In the genomic region with DNA sequence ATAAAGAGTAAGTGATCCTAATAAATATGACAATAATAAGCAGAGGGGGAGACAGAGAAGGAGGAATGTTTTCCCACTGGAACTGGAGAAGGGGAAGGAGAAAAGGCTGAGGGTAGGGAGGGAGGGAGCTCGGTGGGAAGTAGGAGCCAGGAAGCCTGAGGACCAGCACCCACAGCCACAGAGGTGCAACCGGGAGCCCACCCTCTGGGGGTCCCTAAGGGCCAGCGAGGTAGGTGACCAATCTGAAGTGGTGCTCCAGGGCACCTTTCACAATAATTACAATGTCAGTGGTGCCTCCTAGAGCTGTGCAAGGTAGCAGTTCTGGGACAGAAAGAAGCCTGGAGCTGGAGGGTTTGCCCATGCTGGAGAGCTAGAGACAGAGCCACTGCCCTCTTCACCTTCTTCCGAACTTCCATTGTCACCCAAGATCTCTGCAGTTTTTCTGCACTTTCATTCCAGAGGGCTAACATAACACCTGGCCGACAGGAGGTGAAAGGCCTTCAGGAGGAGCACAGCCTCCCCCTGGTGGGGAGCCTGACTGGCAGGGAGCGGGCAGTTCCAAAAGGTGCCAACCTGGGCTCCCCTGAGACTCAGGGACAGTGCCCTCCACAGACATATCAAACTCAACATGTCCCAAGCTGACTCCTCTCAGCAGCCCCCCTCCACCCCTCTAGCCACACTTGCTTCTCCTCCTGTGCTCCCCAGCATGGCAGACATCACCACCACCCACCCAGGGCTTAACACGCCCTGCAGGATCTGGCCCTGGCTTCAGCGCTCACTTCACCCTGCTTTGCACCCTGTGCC, we compare ENCODE assay signal across 8 cellular contexts. TPM values are rescaled to one million over a fixed set of nuclear protein-coding genes. Genes with fewer than 3 reads are reported as not detected.
DNase-seq lines count a peak whose midpoint lies in the region; ATAC-seq, FAIRE-seq and TF ChIP-seq lines count a peak whose summit lies in the region.

No MANE protein-coding gene starts in this region.

- peaks cover 10% of the 10 kb centered on the region for H3K4me1 Mint-ChIP-seq in activated CD4-positive, alpha-beta T cell treated with anti-CD3 and anti-CD28 coated beads, Interleukin-2, amount 10 ng/mL, durations not matched to agents 24 days and 14 days
- peaks cover 10% of the 10 kb centered on the region for H3K4me1 Mint-ChIP-seq in activated T-helper 2 cell treated with anti-CD3 and anti-CD28 coated beads, Interferon-gamma antibody, Interleukin-2, Interleukin-4, amounts not matched to agents 10 μg/mL and 5 μg/mL and 100 μg/mL, durations not matched to agents 14 hours and 24 hours and 36 hours (ENCODE audit: low read depth)

- FAIRE-seq in keratinocyte (lab: Jason Lieb, UNC), result no peak

- in situ Hi-C loops in ACHN (cut with HindIII; ENCODE audit: low pct_ligation_motif_present, low pct_unique_long_range_greater_than_20kb, low sequenced_read_pairs), result loop anchor here (25.0 kb wide), 1 partner anchor 193 kb away; no protein-coding TSS in a partner anchor

- H3K4me1 ChIP-seq in keratinocyte (ENCODE audit: control insufficient read depth, extremely low read depth, insufficient read depth, low read length), result peaks cover 12% of the 10 kb centered on the region

- no peaks in the 10 kb centered on the region for H3K9me1 ChIP-seq in keratinocyte (ENCODE audit: control insufficient read depth, extremely low read depth, insufficient read depth, low read length)

- H3K27me3 Mint-ChIP-seq in activated CD4-positive, alpha-beta T cell treated with anti-CD3 and anti-CD28 coated beads, Interleukin-2, amount 10 ng/mL, durations not matched to agents 24 days and 14 days, result peaks cover 6% of the 10 kb centered on the region
- peaks cover 1% of the 10 kb centered on the region for H3K27me3 Mint-ChIP-seq in activated T-helper 2 cell treated with anti-CD3 and anti-CD28 coated beads, Interferon-gamma antibody, Interleukin-2, Interleukin-4, amounts not matched to agents 10 μg/mL and 5 μg/mL and 100 μg/mL, durations not matched to agents 14 hours and 24 hours and 36 hours (ENCODE audit: low read depth)

- no peak overlapping the region for H3K4me3 Mint-ChIP-seq in activated CD4-positive, alpha-beta T cell treated with anti-CD3 and anti-CD28 coated beads, Interleukin-2, amount 10 ng/mL, durations not matched to agents 24 days and 14 days
- no peak overlapping the region for H3K4me3 Mint-ChIP-seq in activated T-helper 2 cell treated with anti-CD3 and anti-CD28 coated beads, Interferon-gamma antibody, Interleukin-2, Interleukin-4, amounts not matched to agents 10 μg/mL and 5 μg/mL and 100 μg/mL, durations not matched to agents 14 hours and 24 hours and 36 hours (ENCODE audit: low read depth)

- no peak overlapping the region for H3K4me3 ChIP-seq in keratinocyte (ENCODE audit: control insufficient read depth in 2 of 3, extremely low read depth in 1 of 3, insufficient read depth in 2 of 3, low read depth in 1 of 3, low read length in 3 of 3)

- H3K36me3 Mint-ChIP-seq in activated CD4-positive, alpha-beta T cell treated with anti-CD3 and anti-CD28 coated beads, Interleukin-2, amount 10 ng/mL, durations not matched to agents 24 days and 14 days (ENCODE audit: low read depth), result peaks cover 5% of the 10 kb centered on the region
- peaks cover 2% of the 10 kb centered on the region for H3K36me3 Mint-ChIP-seq in activated T-helper 2 cell treated with anti-CD3 and anti-CD28 coated beads, Interferon-gamma antibody, Interleukin-2, Interleukin-4, amounts not matched to agents 10 μg/mL and 5 μg/mL and 100 μg/mL, durations not matched to agents 14 hours and 24 hours and 36 hours (ENCODE audit: low read depth)

- no peak overlapping the region for H2AFZ ChIP-seq in keratinocyte (ENCODE audit: control insufficient read depth, low read length)

- H3K4me2 ChIP-seq in keratinocyte (ENCODE audit: control insufficient read depth, extremely low read depth, insufficient read depth, low read depth, low read length), result no peak overlapping the region

- H3K79me2 ChIP-seq in keratinocyte (ENCODE audit: control insufficient read depth, insufficient read depth, low read length), result peaks cover 7% of the 10 kb centered on the region

- H3K9me3 ChIP-seq in keratinocyte (ENCODE audit: control insufficient read depth, low read depth, low read length), result no peaks in the 10 kb centered on the region

- TF ChIP-seq CTCF in GM12873 (IDR thresholded peaks at IDR 0.05; ENCODE audit: insufficient read depth, low read depth, low read length, missing control alignments) (peak; percentile 63), keratinocyte (optimal IDR thresholded peaks at IDR 0.05 in 1 of 3, IDR thresholded peaks at IDR 0.05 in 1 of 3, conservative IDR thresholded peaks at IDR 0.05 in 1 of 3; ENCODE audit: extremely low read depth in 1 of 3, insufficient read depth in 2 of 3, low read length in 3 of 3) (peak; percentile 61 to 84 (median 75))

- no peak overlapping the region for H3K27ac Mint-ChIP-seq in activated CD4-positive, alpha-beta T cell treated with anti-CD3 and anti-CD28 coated beads, Interleukin-2, amount 10 ng/mL, durations not matched to agents 24 days and 14 days
- no peak overlapping the region for H3K27ac Mint-ChIP-seq in activated T-helper 2 cell treated with anti-CD3 and anti-CD28 coated beads, Interferon-gamma antibody, Interleukin-2, Interleukin-4, amounts not matched to agents 10 μg/mL and 5 μg/mL and 100 μg/mL, durations not matched to agents 14 hours and 24 hours and 36 hours

- H3K27ac ChIP-seq in keratinocyte (ENCODE audit: control insufficient read depth, insufficient read depth, low read length), result no peak overlapping the region

- dilution Hi-C loops in keratinocyte (cut with MboI; ENCODE audit: extremely low pct_ligation_motif_present, low sequenced_read_pairs), result no loop called here

- H3K9ac ChIP-seq in keratinocyte (ENCODE audit: control insufficient read depth, extremely low read depth, insufficient read depth, low read length), result no peak overlapping the region

- intact Hi-C loops in activated CD4-positive, alpha-beta T cell treated with anti-CD3 and anti-CD28 coated beads, Interleukin-2, amount 10 ng/mL, durations not matched to agents 24 days and 14 days (cut with micrococcal nuclease), result no loop called here
- intact Hi-C loops in activated T-helper 2 cell treated with anti-CD3 and anti-CD28 coated beads, Interferon-gamma antibody, Interleukin-2, Interleukin-4, amounts not matched to agents 10 μg/mL and 5 μg/mL and 100 μg/mL, durations not matched to agents 14 hours and 24 hours and 36 hours (cut with micrococcal nuclease), result no loop called here

- H3K9me3 Mint-ChIP-seq in activated CD4-positive, alpha-beta T cell treated with anti-CD3 and anti-CD28 coated beads, Interleukin-2, amount 10 ng/mL, durations not matched to agents 24 days and 14 days, result no peaks in the 10 kb centered on the region
- H3K9me3 Mint-ChIP-seq in activated T-helper 2 cell treated with anti-CD3 and anti-CD28 coated beads, Interferon-gamma antibody, Interleukin-2, Interleukin-4, amounts not matched to agents 10 μg/mL and 5 μg/mL and 100 μg/mL, durations not matched to agents 14 hours and 24 hours and 36 hours, result no peaks in the 10 kb centered on the region

- ATAC-seq in GM18498 (IDR thresholded peaks at IDR 0.05; ENCODE audit: unreplicated experiment), result no peak

- DNase-seq in ACHN (peak; percentile 41), keratinocyte (ENCODE audit: low read depth, low spot score) (no peak), GM03348 (ENCODE audit: low spot score) (no peak), NCI-H1048 (lab: John Stamatoyannopoulos, UW) (no peak)
- peak; percentile 73 for DNase-seq in activated CD4-positive, alpha-beta T cell treated with anti-CD3 and anti-CD28 coated beads, Interleukin-2, amount 10 ng/mL, durations not matched to agents 24 days and 14 days
- no peak for DNase-seq in activated T-helper 2 cell treated with anti-CD3 and anti-CD28 coated beads, Interferon-gamma antibody, Interleukin-2, Interleukin-4, amounts not matched to agents 10 μg/mL and 5 μg/mL and 100 μg/mL, durations not matched to agents 14 hours and 24 hours and 36 hours (ENCODE audit: low spot score)

- H3K27me3 ChIP-seq in keratinocyte (ENCODE audit: control insufficient read depth, extremely low read depth, insufficient read depth, low read length), result no peaks in the 10 kb centered on the region

- H4K20me1 ChIP-seq in keratinocyte (ENCODE audit: control insufficient read depth, extremely low read depth, insufficient read depth, low read length), result no peaks in the 10 kb centered on the region

- no peaks in the 10 kb centered on the region for H3K36me3 ChIP-seq in keratinocyte (ENCODE audit: control insufficient read depth in 2 of 2, extremely low read depth in 1 of 2, insufficient read depth in 2 of 2, low read length in 2 of 2)

RNA-seq across cellular contexts. Expression of a gene that starts 4.0 kb away (rescaled TPM):
- total RNA-seq in activated CD4-positive, alpha-beta T cell treated with anti-CD3 and anti-CD28 coated beads, Interleukin-2, amount 10 ng/mL, durations not matched to agents 24 days and 14 days, result 67.1 and 75.3 TPM in 2 replicates
- polyA plus RNA-seq in keratinocyte, result 50.2 to 64.8 TPM (median 61.6 TPM) in 3 replicates
- polyA plus RNA-seq in keratinocyte (2011; ENCODE audit: low read depth), result 66.6 TPM
- polyA plus RNA-seq in keratinocyte (2011; cell fraction: cytosol; rRNA removed), result 47.6 and 70.8 TPM in 2 replicates
- 63.8 and 71.8 TPM in 2 replicates for polyA plus RNA-seq in keratinocyte (2011; cell fraction: nucleus; rRNA removed)
- polyA plus RNA-seq in keratinocyte (2012; ENCODE audit: low replicate concordance), result 57.3 and 60.0 TPM in 2 replicates
- polyA minus RNA-seq in keratinocyte, result 44.2 to 62.5 TPM (median 56.9 TPM) in 3 replicates
- polyA minus RNA-seq in keratinocyte (2011; cell fraction: cytosol; rRNA and poly(A)+ RNA removed), result 28.8 TPM
- polyA minus RNA-seq in keratinocyte (2011; cell fraction: nucleus; rRNA and poly(A)+ RNA removed), result 24.9 and 46.2 TPM in 2 replicates
- total RNA-seq in activated T-helper 2 cell treated with anti-CD3 and anti-CD28 coated beads, Interferon-gamma antibody, Interleukin-2, Interleukin-4, amounts not matched to agents 10 μg/mL and 5 μg/mL and 100 μg/mL, durations not matched to agents 14 hours and 24 hours and 36 hours, result 85.8 and 86.5 TPM in 2 replicates

RNA-seq across cellular contexts. Expression of a gene that starts 53.9 kb away (rescaled TPM):
- total RNA-seq in activated CD4-positive, alpha-beta T cell treated with anti-CD3 and anti-CD28 coated beads, Interleukin-2, amount 10 ng/mL, durations not matched to agents 24 days and 14 days, result 41.0 and 43.8 TPM in 2 replicates
- polyA plus RNA-seq in keratinocyte, result 24.6 to 31.8 TPM (median 28.9 TPM) in 3 replicates
- polyA plus RNA-seq in keratinocyte (2011; ENCODE audit: low read depth), result 44.3 TPM
- 21.7 and 22.0 TPM in 2 replicates for polyA plus RNA-seq in keratinocyte (2011; cell fraction: cytosol; rRNA removed)
- polyA plus RNA-seq in keratinocyte (2011; cell fraction: nucleus; rRNA removed), result 69.0 and 72.7 TPM in 2 replicates
- 20.3 and 21.5 TPM in 2 replicates for polyA plus RNA-seq in keratinocyte (2012; ENCODE audit: low replicate concordance)
- 35.9 to 39.9 TPM (median 38.2 TPM) in 3 replicates for polyA minus RNA-seq in keratinocyte
- polyA minus RNA-seq in keratinocyte (2011; cell fraction: cytosol; rRNA and poly(A)+ RNA removed), result 17.8 TPM
- polyA minus RNA-seq in keratinocyte (2011; cell fraction: nucleus; rRNA and poly(A)+ RNA removed), result 39.6 and 53.4 TPM in 2 replicates
- total RNA-seq in activated T-helper 2 cell treated with anti-CD3 and anti-CD28 coated beads, Interferon-gamma antibody, Interleukin-2, Interleukin-4, amounts not matched to agents 10 μg/mL and 5 μg/mL and 100 μg/mL, durations not matched to agents 14 hours and 24 hours and 36 hours, result 37.4 and 39.1 TPM in 2 replicates

Comparison
In these comparisons a context has a peak if more than half of its experiments do, and no peak if none do; other contexts are left out.
1. DNase-seq: peak in ACHN (single experiment) and activated CD4-positive, alpha-beta T cell treated with anti-CD3 and anti-CD28 coated beads, Interleukin-2, amount 10 ng/mL, durations not matched to agents 24 days and 14 days (single experiment); none in keratinocyte (single experiment), GM03348 (single experiment), activated T-helper 2 cell treated with anti-CD3 and anti-CD28 coated beads, Interferon-gamma antibody, Interleukin-2, Interleukin-4, amounts not matched to agents 10 μg/mL and 5 μg/mL and 100 μg/mL, durations not matched to agents 14 hours and 24 hours and 36 hours (single experiment) and NCI-H1048 (single experiment).